In the genomic region with DNA sequence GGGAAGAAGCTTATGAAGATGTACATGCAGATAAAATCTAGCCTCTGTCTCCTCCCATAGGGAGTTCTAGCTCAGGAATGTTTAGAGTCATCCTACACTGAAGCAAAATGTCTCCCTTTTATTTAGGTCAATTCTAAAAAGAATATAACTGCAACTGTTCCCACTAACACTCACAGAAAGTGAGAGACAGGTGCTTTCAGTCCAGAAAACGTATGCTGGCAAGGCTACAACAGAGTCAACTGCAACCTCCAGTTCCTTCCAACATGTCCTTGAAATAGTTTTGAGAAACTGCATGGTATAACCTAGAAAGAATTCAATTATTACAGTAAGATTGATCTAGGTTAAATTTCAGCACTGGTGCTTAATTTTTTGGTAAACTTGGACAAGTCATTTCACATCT, we compare ENCODE assay signal across 31 cellular contexts. TPM values are rescaled to one million over a fixed set of nuclear protein-coding genes. Genes with fewer than 3 reads are reported as not detected.
"Had no signal": no experiment of that assay in that cellular context is flagged by ENCODE, and none has a peak within 500 bp of the region (broad histone marks: within the 10 kb centered on the region; RNA-seq: fewer than 3 reads in every experiment).

No MANE protein-coding gene starts in this region.

- H3K27ac ChIP-seq: Peyer's patch, SJSA1 had no signal

- H3K4me3 ChIP-seq: MG63, Peyer's patch, SJSA1 had no signal

- DNase-seq: Kasumi-1, MG63, MV-4-11, NCI-H1092, NCI-H1105, NCI-H1417 treated with DMSO at 0.1 percent for 48 hours, NCI-H1436 treated with DMSO at 0.1 percent for 48 hours, NCI-H1694 treated with DMSO at 0.1 percent for 48 hours, NCI-H187 treated with DMSO at 0.1 percent for 48 hours, NCI-H2029, NCI-H2081, NCI-H2171 treated with DMSO at 0.1 percent for 48 hours, NCI-H2227 treated with DMSO at 0.1 percent for 48 hours, NCI-H345, NCI-H446, NCI-H510A treated with DMSO at 0.1 percent for 48 hours, NCI-H526, NCI-H69, NCI-H748 treated with DMSO at 0.1 percent for 48 hours, NCI-H82, Peyer's patch, Right ventricle myocardium superior, RPMI8226, SHP77 treated with DMSO at 0.1 percent for 48 hours, SK-N-SH, SW 1271, T-helper 1 cell had no signal

- H3K4me1 ChIP-seq: Peyer's patch, SJSA1 had no signal

- H3K9me2 ChIP-seq: SK-N-SH had no signal

- H3K9ac ChIP-seq: SK-N-SH had no signal

- H3K4me2 ChIP-seq: SK-N-SH had no signal

- H3K36me3 ChIP-seq: MG63, Peyer's patch, SJSA1 had no signal

- H3K9me3 ChIP-seq: MG63, Peyer's patch, SJSA1, SK-N-SH had no signal

- H3K27me3 ChIP-seq: MG63, Peyer's patch, SJSA1 had no signal

RNA-seq across cellular contexts. Expression of a gene that starts 46.8 kb away (rescaled TPM):
- total RNA-seq: M059J, NCI-H460, OCI-LY7, Right ventricle myocardium superior, SJSA1 had no signal
